Comparison of ENCODE assay signal across 16 cellular contexts in genomic region chr14:52888839-52889838, GRCh38.
DNase-seq lines count a peak whose midpoint lies in the region; ATAC-seq and TF ChIP-seq lines count a peak whose summit lies in the region.
"Had no signal": no experiment of that assay in that cellular context is flagged by ENCODE, and none has a peak within 500 bp of the region (broad histone marks: within the 10 kb centered on the region; RNA-seq: fewer than 3 reads in every experiment).

No MANE protein-coding gene starts in this region.

- TF ChIP-seq CTCF in VCaP (conservative IDR thresholded peaks at IDR 0.05) (no peak), GM10266 (IDR thresholded peaks at IDR 0.05; ENCODE audit: control insufficient read depth, insufficient read depth, low read depth, missing control alignments) (no peak)

- intact Hi-C loops in sciatic nerve (cut with DNase I) = no loop called here

- ATAC-seq in esophagus mucosa (peak; percentile 51), sciatic nerve (peak; percentile 79)

- DNase-seq in NCI-H82 (lab: John Stamatoyannopoulos, UW) = peak; percentile 37
- no peak for DNase-seq in NCI-H82 treated with DMSO at 0.1 percent for 48 hours (lab: John Stamatoyannopoulos, UW; ENCODE audit: unreplicated experiment)
- DNase-seq in sciatic nerve (ENCODE audit: low spot score) = no peak
- no peak for DNase-seq in mesenteric fat pad (ENCODE audit: low spot score)
- DNase-seq in GM10266 (ENCODE audit: extremely low spot score) = no peak
- DNase-seq in activated CD4-positive, alpha-beta T cell treated with anti-CD3 and anti-CD28 coated beads for 48 hours = no peak
- DNase-seq: H9, NCI-H1436 treated with DMSO at 0.1 percent for 48 hours, NCI-H2081 treated with DMSO at 0.1 percent for 48 hours, NCI-H345, NCI-H526 treated with DMSO at 0.1 percent for 48 hours, PC-9 had no signal

- peak overlapping the region; percentile 16; the same call in 1 of the 2 replicates for H3K27ac ChIP-seq in VCaP
- H3K27ac ChIP-seq: 22Rv1, BLaER1, PC-9 had no signal
